In the genomic region with DNA sequence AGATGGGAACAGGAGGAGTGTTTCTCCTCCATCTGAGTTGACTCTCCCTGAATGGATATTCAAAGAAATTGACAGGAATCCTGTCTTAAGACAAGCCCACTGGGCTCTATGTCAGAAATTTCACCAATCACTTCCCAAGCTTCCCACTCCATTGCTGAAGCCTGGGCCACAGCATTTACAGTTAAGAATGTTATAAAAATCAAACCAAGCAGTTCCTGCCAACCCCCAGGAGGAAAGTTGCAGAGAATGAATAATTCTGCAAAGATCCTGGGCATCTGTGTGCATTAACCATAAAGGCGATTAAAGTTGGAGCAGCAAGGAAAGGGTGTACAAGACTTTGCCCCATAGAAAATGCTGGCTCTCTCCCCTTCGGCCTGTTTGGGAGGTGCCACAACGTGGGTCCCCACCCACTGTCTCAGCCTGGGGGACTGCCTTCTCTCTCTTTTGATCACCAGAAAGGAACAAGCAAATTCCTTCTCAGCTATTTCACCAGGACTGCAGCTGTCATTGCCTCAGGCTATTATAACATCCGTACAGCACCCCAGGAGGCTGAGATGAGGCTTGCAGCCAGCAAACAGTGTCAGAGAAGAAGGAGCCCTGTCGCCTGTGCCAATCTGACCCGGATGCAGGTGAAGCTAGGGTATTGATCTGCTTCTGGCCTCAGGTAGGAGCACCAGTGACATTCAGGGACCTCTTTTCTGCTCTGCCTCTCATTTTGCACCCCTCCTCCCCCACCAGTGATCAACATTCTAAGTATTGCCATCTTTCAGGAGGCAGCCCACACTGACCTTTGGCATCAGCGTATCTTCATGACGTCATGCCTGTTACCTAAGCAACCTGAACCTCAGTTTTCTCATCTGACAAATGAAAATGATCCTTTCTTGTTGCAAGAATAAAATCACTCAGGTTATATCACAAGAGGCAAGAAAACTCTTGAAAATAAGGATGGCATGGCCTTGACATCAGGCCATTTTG, we compare ENCODE assay signal across 8 cellular contexts.
DNase-seq lines count a peak whose midpoint lies in the region.

No MANE protein-coding gene starts in this region.

- H2BK12ac ChIP-seq in neuronal stem cell (ENCODE audit: low read length), result no peak overlapping the region

- H2BK120ac ChIP-seq in neuronal stem cell (ENCODE audit: low read depth, low read length), result no peak overlapping the region

- H4K8ac ChIP-seq in neuronal stem cell (ENCODE audit: low read depth, low read length), result no peak overlapping the region

- no peaks in the 10 kb centered on the region for H3K27me3 ChIP-seq in neuronal stem cell (ENCODE audit: control insufficient read depth in 3 of 3, insufficient read depth in 3 of 3, low read depth in 1 of 3, low read length in 3 of 3)

- H3K4me1 ChIP-seq in neuronal stem cell (ENCODE audit: control insufficient read depth in 2 of 2, insufficient read depth in 1 of 2, low read depth in 1 of 2, low read length in 2 of 2), result peaks cover 8 to 14% of the 10 kb centered on the region in 2 donors

- no CpG with 5 or more reads among the region's 8 CpGs for WGBS in neuronal stem cell (ENCODE audit: extremely low coverage in 2 of 2, insufficient read length in 2 of 2, insufficient replicate concordance in 1 of 2), 2 donors

- no peaks in the 10 kb centered on the region for H3K9me3 ChIP-seq in neuronal stem cell (replicated peaks in 1 of 2; ENCODE audit: control insufficient read depth in 2 of 2, insufficient read depth in 1 of 2, low read depth in 1 of 2, low read length in 2 of 2)

- no peaks in the 10 kb centered on the region for H3K79me1 ChIP-seq in neuronal stem cell (ENCODE audit: low read depth, low read length)

- H3K27ac ChIP-seq in caudate nucleus (ENCODE audit: low read depth, low read length), result peak overlapping the region; percentile 9
- H3K27ac ChIP-seq in neuronal stem cell (replicated peaks; ENCODE audit: low read length), result no peak overlapping the region

- no peak overlapping the region for H3K9ac ChIP-seq in neuronal stem cell (ENCODE audit: low read depth, low read length, poor library complexity)

- no peak overlapping the region for H3K4ac ChIP-seq in neuronal stem cell (ENCODE audit: low read length)

- no peaks in the 10 kb centered on the region for H3K36me3 ChIP-seq in neuronal stem cell (replicated peaks in 1 of 2; ENCODE audit: control insufficient read depth in 2 of 2, insufficient read depth in 2 of 2, low read length in 2 of 2)

- H3K4me2 ChIP-seq in neuronal stem cell (ENCODE audit: insufficient read depth, low read length, poor library complexity, severe bottlenecking), result no peak overlapping the region

- no peak overlapping the region for H3K23ac ChIP-seq in neuronal stem cell (ENCODE audit: low read depth, low read length, poor library complexity)

- no peak overlapping the region for H2BK5ac ChIP-seq in neuronal stem cell (ENCODE audit: low read length)

- DNase-seq in EL (peak; percentile 94), NCI-H2107 treated with DMSO at 0.1 percent for 48 hours (lab: John Stamatoyannopoulos, UW; ENCODE audit: unreplicated experiment) (peak; percentile 55), caudate nucleus (lab: John Stamatoyannopoulos, UW) (peak in 1 of 61 donors; percentile 15), neuronal stem cell (ENCODE audit: low spot score) (peak; percentile 12), T-helper 2 cell (no peak), cerebellar nuclear complex (lab: John Stamatoyannopoulos, UW) (no peak), hippocampal formation (lab: John Stamatoyannopoulos, UW) (no peak), NCI-H128 (lab: John Stamatoyannopoulos, UW; ENCODE audit: unreplicated experiment) (no peak)

- H3K14ac ChIP-seq in neuronal stem cell (ENCODE audit: low read length), result no peak overlapping the region

- H3K4me3 ChIP-seq in neuronal stem cell (ENCODE audit: low read length in 2 of 2), result no peak overlapping the region

- H2AK5ac ChIP-seq in neuronal stem cell (ENCODE audit: low read depth, low read length), result no peak overlapping the region

- H3K18ac ChIP-seq in neuronal stem cell (ENCODE audit: low read length), result no peak overlapping the region

- no peak overlapping the region for H2AFZ ChIP-seq in neuronal stem cell (ENCODE audit: low read length)

- H2BK15ac ChIP-seq in neuronal stem cell (ENCODE audit: low read length), result no peak overlapping the region

- no peak overlapping the region for H4K91ac ChIP-seq in neuronal stem cell (ENCODE audit: low read depth, low read length, poor library complexity)

Comparison
In these comparisons a context has a peak if more than half of its experiments do, and no peak if none do; other contexts are left out.
1. DNase-seq: peak in EL (single experiment), NCI-H2107 treated with DMSO at 0.1 percent for 48 hours (single experiment) and neuronal stem cell (single experiment); none in T-helper 2 cell (0 of 5), cerebellar nuclear complex (0 of 2), hippocampal formation (0 of 2) and NCI-H128 (single experiment).